In genomic region chr9:87739546-87739945, GRCh38 we compare ENCODE assay signal across 34 cellular contexts.
"Had no signal": no experiment of that assay in that cellular context is flagged by ENCODE, and none has a peak within 500 bp of the region (broad histone marks: within the 10 kb centered on the region; RNA-seq: fewer than 3 reads in every experiment).

No MANE protein-coding gene starts in this region.

- H3K4me3 ChIP-seq: MG63 had no signal

- H3K36me3 ChIP-seq: MG63 had no signal

- H3K27me3 ChIP-seq: MG63 had no signal

- DNase-seq: Karpas-422, Kasumi-1, MG63, MM.1S, MV-4-11, NCI-H1048, NCI-H1092, NCI-H1092 treated with DMSO at 0.1 percent for 48 hours, NCI-H1105, NCI-H1105 treated with DMSO at 0.1 percent for 48 hours, NCI-H1417, NCI-H1417 treated with DMSO at 0.1 percent for 48 hours, NCI-H1436, NCI-H1436 treated with DMSO at 0.1 percent for 48 hours, NCI-H146, NCI-H1694, NCI-H1694 treated with DMSO at 0.1 percent for 48 hours, NCI-H187, NCI-H187 treated with DMSO at 0.1 percent for 48 hours, NCI-H1930, NCI-H2029, NCI-H2029 treated with DMSO at 0.1 percent for 48 hours, NCI-H2081, NCI-H2081 treated with DMSO at 0.1 percent for 48 hours, NCI-H2107, NCI-H2171, NCI-H2171 treated with DMSO at 0.1 percent for 48 hours, NCI-H2227 treated with DMSO at 0.1 percent for 48 hours, NCI-H345, NCI-H446, NCI-H446 treated with DMSO at 0.1 percent for 48 hours, NCI-H510A, NCI-H510A treated with DMSO at 0.1 percent for 48 hours, NCI-H524 had no signal
